In genomic region chr17:57574040-57574513, GRCh38 we compare ENCODE assay signal across 11 cellular contexts.
DNase-seq lines count a peak whose midpoint lies in the region; ATAC-seq and TF ChIP-seq lines count a peak whose summit lies in the region.
"Had no signal": no experiment of that assay in that cellular context is flagged by ENCODE, and none has a peak within 500 bp of the region (broad histone marks: within the 10 kb centered on the region; RNA-seq: fewer than 3 reads in every experiment).

No MANE protein-coding gene starts in this region.

- H3K4me3 ChIP-seq in dorsolateral prefrontal cortex (no peak overlapping the region), mucosa of descending colon (no peak overlapping the region)
- H3K4me3 ChIP-seq: PC-9 had no signal

- intact Hi-C loops in dorsolateral prefrontal cortex (cut with DNase I) (no loop called here), mucosa of descending colon (cut with DNase I, micrococcal nuclease) (no loop called here)

- peak in 8 of 14 donors; percentile 13 to 58 (median 36) for DNase-seq in C1 segment of cervical spinal cord (lab: John Stamatoyannopoulos, UW)
- DNase-seq in NCI-H2029 (lab: John Stamatoyannopoulos, UW), result peak; percentile 28
- peak in 1 of 10 donors; percentile 27 for DNase-seq in dorsolateral prefrontal cortex
- DNase-seq in mucosa of descending colon, result peak in 1 of 3 donors; percentile 24
- DNase-seq in effector CD8-positive, alpha-beta T cell (lab: John Stamatoyannopoulos, UW), result no peak
- DNase-seq in NOMO-1 (lab: John Stamatoyannopoulos, UW; ENCODE audit: unreplicated experiment in 2 of 2), result no peak
- DNase-seq: activated naive CD8-positive, alpha-beta T cell treated with anti-CD3 and anti-CD28 coated beads, Interleukin-2, amount 10 ng/mL, durations not matched to agents 7 days and 5 days; NCI-H1930; PC-9 had no signal

- H3K4me1 ChIP-seq in mucosa of descending colon (ENCODE audit: low read depth), result no peaks in the 10 kb centered on the region

- ATAC-seq in mucosa of descending colon (peak; percentile 50), HG03159 (IDR thresholded peaks at IDR 0.05; ENCODE audit: unreplicated experiment) (no peak), GM19397 (IDR thresholded peaks at IDR 0.05; ENCODE audit: unreplicated experiment) (no peak)

- H3K27me3 ChIP-seq in dorsolateral prefrontal cortex, result no peaks in the 10 kb centered on the region

- TF ChIP-seq CTCF in dorsolateral prefrontal cortex (IDR thresholded peaks at IDR 0.05 in 54 of 56, conservative IDR thresholded peaks at IDR 0.05 in 2 of 56; ENCODE audit: low read depth in 1 of 56, partially characterized antibody in 56 of 56), result no peak
- no peak for TF ChIP-seq CTCF in mucosa of descending colon (IDR thresholded peaks at IDR 0.05)

- H3K27ac ChIP-seq in dorsolateral prefrontal cortex, result peak overlapping the region in 36 of 59 donors; percentile 3 to 80 (median 49)
- H3K27ac ChIP-seq: PC-9 had no signal

- no peaks in the 10 kb centered on the region for H3K9me3 ChIP-seq in mucosa of descending colon

- H3K36me3 ChIP-seq in mucosa of descending colon (ENCODE audit: low read depth), result no peaks in the 10 kb centered on the region

Comparison
In these comparisons a context has a peak if more than half of its experiments do, and no peak if none do; other contexts are left out.
1. DNase-seq: peak in C1 segment of cervical spinal cord (8 of 14) and NCI-H2029 (single experiment); none in effector CD8-positive, alpha-beta T cell (single experiment) and NOMO-1 (0 of 2).